In genomic region chr5:68028131-68028727, GRCh38 we compare ENCODE assay signal across 13 cellular contexts.
A peak's percentile ranks its signal among the peaks of the same experiment; 100 is the strongest.
DNase-seq lines count a peak whose midpoint lies in the region; ATAC-seq and TF ChIP-seq lines count a peak whose summit lies in the region.
"Had no signal": no experiment of that assay in that cellular context is flagged by ENCODE, and none has a peak within 500 bp of the region (broad histone marks: within the 10 kb centered on the region; RNA-seq: fewer than 3 reads in every experiment).

No MANE protein-coding gene starts in this region.

- no peaks in the 10 kb centered on the region for H3K79me2 ChIP-seq in PC-3 (ENCODE audit: low read length)

- no peak overlapping the region for H3K9ac ChIP-seq in PC-3 (ENCODE audit: low read length)

- H2AFZ ChIP-seq in PC-3 (ENCODE audit: low read length) = no peak overlapping the region

- H3K36me3 ChIP-seq in breast epithelium (no peaks in the 10 kb centered on the region), left lung (no peaks in the 10 kb centered on the region), spleen (no peaks in the 10 kb centered on the region), PC-3 (ENCODE audit: low read depth, low read length) (no peaks in the 10 kb centered on the region)

- ATAC-seq in left lung (peak; percentile 25), PC-3 (no peak)
- ATAC-seq: T-helper 17 cell had no signal

- H3K9me3 ChIP-seq in breast epithelium (no peaks in the 10 kb centered on the region), left lung (no peaks in the 10 kb centered on the region), spleen (peaks cover 0 to 3% (median 0%) of the 10 kb centered on the region in 8 donors), PC-3 (ENCODE audit: low read length) (no peaks in the 10 kb centered on the region)

- H3K27me3 ChIP-seq in breast epithelium (no peaks in the 10 kb centered on the region), left lung (no peaks in the 10 kb centered on the region), spleen (replicated peaks in 1 of 7) (no peaks in the 10 kb centered on the region), PC-3 (ENCODE audit: low read length) (no peaks in the 10 kb centered on the region)

- H3K4me1 ChIP-seq in breast epithelium (no peaks in the 10 kb centered on the region), left lung (peaks cover 0 to 9% of the 10 kb centered on the region in 2 donors), spleen (no peaks in the 10 kb centered on the region), PC-3 (ENCODE audit: insufficient read depth, low read length) (no peaks in the 10 kb centered on the region)

- no peaks in the 10 kb centered on the region for H4K20me1 ChIP-seq in PC-3 (ENCODE audit: low read length)

- no peaks in the 10 kb centered on the region for H3F3A ChIP-seq in PC-3 (ENCODE audit: low read length, unreplicated experiment)

- no peak overlapping the region for H3K4me2 ChIP-seq in PC-3 (ENCODE audit: low read length)

- no peak for TF ChIP-seq CTCF in breast epithelium (IDR thresholded peaks at IDR 0.05)
- no peak for TF ChIP-seq CTCF in left lung (IDR thresholded peaks at IDR 0.05)
- TF ChIP-seq CTCF in spleen (IDR thresholded peaks at IDR 0.05 in 8 of 11, conservative IDR thresholded peaks at IDR 0.05 in 3 of 11) = no peak
- TF ChIP-seq CTCF in PC-3 (conservative IDR thresholded peaks at IDR 0.05; ENCODE audit: low read depth, low read length) = no peak

- TF ChIP-seq POLR2A in breast epithelium (IDR thresholded peaks at IDR 0.05) = no peak
- no peak for TF ChIP-seq POLR2A in spleen (IDR thresholded peaks at IDR 0.05)

- intact Hi-C loops in breast epithelium (cut with DNase I; ENCODE audit: low total_unique reads) (no loop called here), left lung (cut with DNase I) (no loop called here), spleen (cut with DNase I; ENCODE audit: low total_unique reads) (no loop called here), PC-3 (cut with micrococcal nuclease) (no loop called here)

- WGBS in spleen, 5 donors = 62 to 97% (median 86%) methylated on average over 2 of the region's 2 CpGs

- H3K4me3 ChIP-seq in breast epithelium (no peak overlapping the region), left lung (no peak overlapping the region), spleen (no peak overlapping the region), PC-3 (ENCODE audit: low read length) (no peak overlapping the region)

- no TSS peak for BruUV-seq in PC-3 (replicated peaks; lab: Mats Ljungman, UMichigan)

- DNase-seq in ELR (ENCODE audit: low read depth) (peak; percentile 16), breast epithelium (ENCODE audit: low spot score in 2 of 2) (no peak), left lung (no peak), spleen (no peak), NCI-H187 treated with DMSO at 0.1 percent for 48 hours (lab: John Stamatoyannopoulos, UW) (no peak), PC-3 (no peak), SIG-M5 treated with dmso at 0.1 percent for 504 hours (lab: John Stamatoyannopoulos, UW; ENCODE audit: unreplicated experiment) (no peak)
- DNase-seq in stimulated activated CD4-positive, alpha-beta T cell treated with anti-CD3 and anti-CD28 coated beads, Interleukin-2, amount 100 ng/mL, for 24 hours = no peak
- DNase-seq: activated CD4-positive, CD25-positive, alpha-beta regulatory T cell; NCI-H1436; NCI-H2227 treated with DMSO at 0.1 percent for 48 hours; NK-92 treated with Interleukin-12 subunit alpha and Interleukin-12 subunit beta, amount 100 ng/mL, for 24 hours; T-helper 17 cell had no signal

- CTCF ChIA-PET in PC-3 (lab: Charles Lee) = no interaction called here

- H3K27ac ChIP-seq in breast epithelium (peak overlapping the region; percentile 14 to 62), left lung (no peak overlapping the region), spleen (peak overlapping the region in 5 of 8 donors; percentile 9 to 51 (median 38)), PC-3 (ENCODE audit: low read length) (no peak overlapping the region)

- no peaks in the 10 kb centered on the region for H3K9me2 ChIP-seq in PC-3 (replicated peaks; ENCODE audit: low read length)

- POLR2A ChIA-PET in PC-3 (lab: Charles Lee; ENCODE audit: unreplicated experiment) = no interaction called here

Comparison
In these comparisons a context has a peak if more than half of its experiments do, and no peak if none do; other contexts are left out.
1. H3K27ac ChIP-seq: peak in breast epithelium (2 of 2) and spleen (5 of 8); none in left lung (0 of 2) and PC-3 (single experiment).